ENCODE assay signal across 1 cellular context in genomic region chr17:55444471-55445441, GRCh38.
A peak's percentile ranks its signal among the peaks of the same experiment; 100 is the strongest.
TF ChIP-seq lines count a peak whose summit lies in the region.

No MANE protein-coding gene starts in this region.

TF ChIP-seq in HepG2, 621 proteins besides CTCF, POLR2A, EP300 and RAD21 (continued from another document and continues in another):
- TF ChIP-seq ZNF280D (CRISPR knock-in tag; IDR thresholded peaks at IDR 0.05): peak; percentile 60; the same call in 1 of the 2 replicates
- TF ChIP-seq ZFP1 (CRISPR knock-in tag; IDR thresholded peaks at IDR 0.05): no peak; the same call in 1 of the 2 replicates
- TF ChIP-seq ATF7 (IDR thresholded peaks at IDR 0.05): no peak
- TF ChIP-seq ATF7 (CRISPR knock-in tag; IDR thresholded peaks at IDR 0.05): no peak
- TF ChIP-seq ZNF773 (CRISPR knock-in tag; IDR thresholded peaks at IDR 0.05; ENCODE audit: borderline replicate concordance): no peak
- TF ChIP-seq TAF1 (CRISPR knock-in tag; IDR thresholded peaks at IDR 0.05): peak; percentile 64; the same call in 1 of the 2 replicates
- no peak; the same call in 1 of the 2 replicates for TF ChIP-seq ZNF616 (CRISPR knock-in tag; IDR thresholded peaks at IDR 0.05; ENCODE audit: low read depth)
- TF ChIP-seq ZBTB10 (CRISPR knock-in tag; IDR thresholded peaks at IDR 0.05; ENCODE audit: borderline replicate concordance): no peak
- TF ChIP-seq PCBP2 (optimal IDR thresholded peaks at IDR 0.05; ENCODE audit: low read depth, low read length, poor library complexity, severe bottlenecking): no peak
- no peak; the same call in none of the 2 replicates for TF ChIP-seq NR2F2 (IDR thresholded peaks at IDR 0.05; ENCODE audit: borderline replicate concordance, low read depth)
- no peak; the same call in 1 of the 2 replicates for TF ChIP-seq RXRA (CRISPR knock-in tag; IDR thresholded peaks at IDR 0.05)
- TF ChIP-seq, protein P1, sequence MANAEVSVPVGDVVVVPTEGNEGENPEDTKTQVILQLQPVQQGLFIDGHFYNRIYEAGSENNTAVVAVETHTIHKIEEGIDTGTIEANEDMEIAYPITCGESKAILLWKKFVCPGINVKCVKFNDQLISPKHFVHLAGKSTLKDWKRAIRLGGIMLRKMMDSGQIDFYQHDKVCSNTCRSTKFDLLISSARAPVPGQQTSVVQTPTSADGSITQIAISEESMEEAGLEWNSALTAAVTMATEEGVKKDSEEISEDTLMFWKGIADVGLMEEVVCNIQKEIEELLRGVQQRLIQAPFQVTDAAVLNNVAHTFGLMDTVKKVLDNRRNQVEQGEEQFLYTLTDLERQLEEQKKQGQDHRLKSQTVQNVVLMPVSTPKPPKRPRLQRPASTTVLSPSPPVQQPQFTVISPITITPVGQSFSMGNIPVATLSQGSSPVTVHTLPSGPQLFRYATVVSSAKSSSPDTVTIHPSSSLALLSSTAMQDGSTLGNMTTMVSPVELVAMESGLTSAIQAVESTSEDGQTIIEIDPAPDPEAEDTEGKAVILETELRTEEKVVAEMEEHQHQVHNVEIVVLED (CRISPR knock-in tag; IDR thresholded peaks at IDR 0.05; ENCODE audit: borderline replicate concordance): no peak
- no peak for TF ChIP-seq JDP2 (CRISPR knock-in tag; IDR thresholded peaks at IDR 0.05; ENCODE audit: borderline replicate concordance)
- TF ChIP-seq FOXA1 (IDR thresholded peaks at IDR 0.05): no peak
- no peak; the same call in 1 of the 2 replicates for TF ChIP-seq FOXA1 (CRISPR knock-in tag; IDR thresholded peaks at IDR 0.05)
- TF ChIP-seq ZNF282 (IDR thresholded peaks at IDR 0.05; ENCODE audit: partially characterized antibody): no peak
- TF ChIP-seq ZNF276 (CRISPR knock-in tag; IDR thresholded peaks at IDR 0.05; ENCODE audit: low read depth): 0 out of 2 replicates have a peak, but pooled peaks have one; percentile 55
- TF ChIP-seq ZBTB38 (CRISPR knock-in tag; IDR thresholded peaks at IDR 0.05): no peak
- no peak for TF ChIP-seq ZNF546 (CRISPR knock-in tag; conservative IDR thresholded peaks at IDR 0.05)
- peak; percentile 70 for TF ChIP-seq RBFOX2 (IDR thresholded peaks at IDR 0.05; ENCODE audit: low read depth, low read length)
- TF ChIP-seq RARG (CRISPR knock-in tag; IDR thresholded peaks at IDR 0.05; ENCODE audit: low read depth): 0 out of 2 replicates have a peak, but pooled peaks have one; percentile 66
- no peak for TF ChIP-seq ZNF589 (CRISPR knock-in tag; conservative IDR thresholded peaks at IDR 0.05)
- no peak for TF ChIP-seq RFXANK (CRISPR knock-in tag; IDR thresholded peaks at IDR 0.05)
- TF ChIP-seq CERS6 (CRISPR knock-in tag; IDR thresholded peaks at IDR 0.05): no peak
- no peak for TF ChIP-seq ZSCAN30 (CRISPR knock-in tag; IDR thresholded peaks at IDR 0.05)
- peak; percentile 69; the same call in 1 of the 2 replicates for TF ChIP-seq FOXK1 (CRISPR knock-in tag; IDR thresholded peaks at IDR 0.05; ENCODE audit: borderline replicate concordance, low read depth)
- TF ChIP-seq PRDM10 (CRISPR knock-in tag; IDR thresholded peaks at IDR 0.05; ENCODE audit: low read depth): no peak
- TF ChIP-seq, protein P2, sequence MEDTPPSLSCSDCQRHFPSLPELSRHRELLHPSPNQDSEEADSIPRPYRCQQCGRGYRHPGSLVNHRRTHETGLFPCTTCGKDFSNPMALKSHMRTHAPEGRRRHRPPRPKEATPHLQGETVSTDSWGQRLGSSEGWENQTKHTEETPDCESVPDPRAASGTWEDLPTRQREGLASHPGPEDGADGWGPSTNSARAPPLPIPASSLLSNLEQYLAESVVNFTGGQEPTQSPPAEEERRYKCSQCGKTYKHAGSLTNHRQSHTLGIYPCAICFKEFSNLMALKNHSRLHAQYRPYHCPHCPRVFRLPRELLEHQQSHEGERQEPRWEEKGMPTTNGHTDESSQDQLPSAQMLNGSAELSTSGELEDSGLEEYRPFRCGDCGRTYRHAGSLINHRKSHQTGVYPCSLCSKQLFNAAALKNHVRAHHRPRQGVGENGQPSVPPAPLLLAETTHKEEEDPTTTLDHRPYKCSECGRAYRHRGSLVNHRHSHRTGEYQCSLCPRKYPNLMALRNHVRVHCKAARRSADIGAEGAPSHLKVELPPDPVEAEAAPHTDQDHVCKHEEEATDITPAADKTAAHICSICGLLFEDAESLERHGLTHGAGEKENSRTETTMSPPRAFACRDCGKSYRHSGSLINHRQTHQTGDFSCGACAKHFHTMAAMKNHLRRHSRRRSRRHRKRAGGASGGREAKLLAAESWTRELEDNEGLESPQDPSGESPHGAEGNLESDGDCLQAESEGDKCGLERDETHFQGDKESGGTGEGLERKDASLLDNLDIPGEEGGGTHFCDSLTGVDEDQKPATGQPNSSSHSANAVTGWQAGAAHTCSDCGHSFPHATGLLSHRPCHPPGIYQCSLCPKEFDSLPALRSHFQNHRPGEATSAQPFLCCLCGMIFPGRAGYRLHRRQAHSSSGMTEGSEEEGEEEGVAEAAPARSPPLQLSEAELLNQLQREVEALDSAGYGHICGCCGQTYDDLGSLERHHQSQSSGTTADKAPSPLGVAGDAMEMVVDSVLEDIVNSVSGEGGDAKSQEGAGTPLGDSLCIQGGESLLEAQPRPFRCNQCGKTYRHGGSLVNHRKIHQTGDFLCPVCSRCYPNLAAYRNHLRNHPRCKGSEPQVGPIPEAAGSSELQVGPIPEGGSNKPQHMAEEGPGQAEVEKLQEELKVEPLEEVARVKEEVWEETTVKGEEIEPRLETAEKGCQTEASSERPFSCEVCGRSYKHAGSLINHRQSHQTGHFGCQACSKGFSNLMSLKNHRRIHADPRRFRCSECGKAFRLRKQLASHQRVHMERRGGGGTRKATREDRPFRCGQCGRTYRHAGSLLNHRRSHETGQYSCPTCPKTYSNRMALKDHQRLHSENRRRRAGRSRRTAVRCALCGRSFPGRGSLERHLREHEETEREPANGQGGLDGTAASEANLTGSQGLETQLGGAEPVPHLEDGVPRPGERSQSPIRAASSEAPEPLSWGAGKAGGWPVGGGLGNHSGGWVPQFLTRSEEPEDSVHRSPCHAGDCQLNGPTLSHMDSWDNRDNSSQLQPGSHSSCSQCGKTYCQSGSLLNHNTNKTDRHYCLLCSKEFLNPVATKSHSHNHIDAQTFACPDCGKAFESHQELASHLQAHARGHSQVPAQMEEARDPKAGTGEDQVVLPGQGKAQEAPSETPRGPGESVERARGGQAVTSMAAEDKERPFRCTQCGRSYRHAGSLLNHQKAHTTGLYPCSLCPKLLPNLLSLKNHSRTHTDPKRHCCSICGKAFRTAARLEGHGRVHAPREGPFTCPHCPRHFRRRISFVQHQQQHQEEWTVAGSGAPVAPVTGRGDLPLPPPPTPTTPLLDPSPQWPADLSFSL (CRISPR knock-in tag; IDR thresholded peaks at IDR 0.05): no peak
- peak; percentile 54 for TF ChIP-seq ZNF547 (CRISPR knock-in tag; IDR thresholded peaks at IDR 0.05)
- TF ChIP-seq ZNF207 (IDR thresholded peaks at IDR 0.05; ENCODE audit: borderline replicate concordance): no peak
- no peak for TF ChIP-seq ZBTB39 (CRISPR knock-in tag; IDR thresholded peaks at IDR 0.05)
- no peak for TF ChIP-seq FOXM1 (CRISPR knock-in tag; IDR thresholded peaks at IDR 0.05)
- TF ChIP-seq TEAD2 (CRISPR knock-in tag; IDR thresholded peaks at IDR 0.05): no peak
- no peak for TF ChIP-seq ZNF24 (IDR thresholded peaks at IDR 0.05)
- TF ChIP-seq GTF3A (CRISPR knock-in tag; conservative IDR thresholded peaks at IDR 0.05): no peak
- no peak; the same call in 1 of the 2 replicates for TF ChIP-seq SPEN (CRISPR knock-in tag; IDR thresholded peaks at IDR 0.05; ENCODE audit: low read depth)
- peak; percentile 79; the same call in 1 of the 2 replicates for TF ChIP-seq HMG20B (CRISPR knock-in tag; conservative IDR thresholded peaks at IDR 0.05)
